In genomic region chr16:2149630-2150417, GRCh38 we compare ENCODE assay signal across 1 cellular context.
A peak's percentile ranks its signal among the peaks of the same experiment; 100 is the strongest.
TF ChIP-seq lines count a peak whose summit lies in the region.

No MANE protein-coding gene starts in this region.

TF ChIP-seq in K562, 482 proteins besides CTCF, POLR2A, EP300 and RAD21 (continued from another document):
- no peak for TF ChIP-seq SREBF1 (IDR thresholded peaks at IDR 0.05; ENCODE audit: borderline replicate concordance, low read depth, low read length)
- no peak for TF ChIP-seq SMAD1 (IDR thresholded peaks at IDR 0.05; ENCODE audit: low read depth, low read length, partially characterized antibody)
- no peak for TF ChIP-seq POLR2B (IDR thresholded peaks at IDR 0.05; ENCODE audit: low read depth, partially characterized antibody)
- TF ChIP-seq ILK (tag; IDR thresholded peaks at IDR 0.05; ENCODE audit: borderline replicate concordance, low read depth), result no peak
- TF ChIP-seq ARID3B (CRISPR knock-in tag; IDR thresholded peaks at IDR 0.05; ENCODE audit: borderline replicate concordance), result no peak
- 0 out of 2 replicates have a peak, but pooled peaks have one; percentile 20 for TF ChIP-seq MYNN (IDR thresholded peaks at IDR 0.05)
- TF ChIP-seq MYNN (CRISPR knock-in tag; IDR thresholded peaks at IDR 0.05), result no peak
- peak; percentile 34; the same call in 1 of the 2 replicates for TF ChIP-seq SUPT5H (IDR thresholded peaks at IDR 0.05)
- no peak for TF ChIP-seq ATF3 (IDR thresholded peaks at IDR 0.05)
- no peak for TF ChIP-seq ATF3 (CRISPR knock-in tag; conservative IDR thresholded peaks at IDR 0.05)
- TF ChIP-seq CHD2 (IDR thresholded peaks at IDR 0.05; ENCODE audit: low read depth, low read length), result peak; percentile 23
- no peak for TF ChIP-seq NFXL1 (CRISPR knock-in tag; IDR thresholded peaks at IDR 0.05)
- peak; percentile 16 for TF ChIP-seq CHD1 (IDR thresholded peaks at IDR 0.05; ENCODE audit: low read length)
